ENCODE assay signal across 9 cellular contexts in the genomic region with DNA sequence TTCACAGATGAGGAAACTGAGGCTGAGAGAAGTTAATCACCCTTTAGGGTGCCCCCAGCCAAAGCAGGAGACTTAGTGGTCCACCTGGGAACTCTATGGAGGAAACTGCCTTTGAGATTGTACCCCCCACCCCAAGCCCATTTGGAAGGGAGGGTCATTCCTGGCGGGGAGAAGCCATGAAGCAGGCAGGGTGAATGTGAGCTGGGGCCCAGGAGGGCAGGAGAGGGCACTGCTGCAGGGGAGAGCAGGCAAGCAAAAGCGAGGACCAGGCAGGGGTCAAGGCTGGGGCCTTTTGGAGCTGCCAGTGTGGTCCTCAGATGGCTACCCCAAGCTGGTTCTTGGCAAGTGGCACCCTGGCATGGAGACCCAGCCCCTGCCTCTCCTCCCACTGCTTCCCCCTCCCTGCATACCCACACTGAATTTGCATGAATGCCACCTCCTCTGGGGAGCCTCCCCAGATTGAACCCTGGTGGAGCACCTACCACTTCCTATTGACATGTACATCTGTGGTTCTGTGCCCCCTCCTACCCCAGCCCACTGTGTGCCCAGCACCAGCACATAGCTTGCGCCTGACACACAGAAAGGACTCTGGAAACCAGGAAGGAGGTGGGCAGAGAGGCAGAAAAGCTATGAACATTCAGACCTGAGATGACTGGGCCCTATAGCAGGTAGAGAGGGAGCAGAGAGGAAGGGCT. TPM values are rescaled to one million over a fixed set of nuclear protein-coding genes. Genes with fewer than 3 reads are reported as not detected.
A peak's percentile ranks its signal among the peaks of the same experiment; 100 is the strongest.
DNase-seq lines count a peak whose midpoint lies in the region; ATAC-seq and TF ChIP-seq lines count a peak whose summit lies in the region.
"Had no signal": no experiment of that assay in that cellular context is flagged by ENCODE, and none has a peak within 500 bp of the region (broad histone marks: within the 10 kb centered on the region; RNA-seq: fewer than 3 reads in every experiment).

No MANE protein-coding gene starts in this region.

- peaks cover 69% of the 10 kb centered on the region for H3K4me1 Mint-ChIP-seq in activated T-cell treated with anti-CD3 and anti-CD28 coated beads, Interleukin-2, amount 50 U/mL, for 72 hours (ENCODE audit: low read depth)

- H3F3A ChIP-seq in GM23248 (ENCODE audit: insufficient read depth) = no peaks in the 10 kb centered on the region; the same call in 1 of the 2 replicates

- TF ChIP-seq CTCF in liver (IDR thresholded peaks at IDR 0.05; ENCODE audit: low read depth, low read length, missing input control) = no peak
- no peak for TF ChIP-seq CTCF in transverse colon (IDR thresholded peaks at IDR 0.05)

- H3K36me3 ChIP-seq in liver (ENCODE audit: control insufficient read depth in 4 of 4, insufficient read depth in 3 of 4, low read depth in 1 of 4, low read length in 3 of 4) (no peaks in the 10 kb centered on the region), transverse colon (no peaks in the 10 kb centered on the region), GM23248 (ENCODE audit: low read depth) (no peaks in the 10 kb centered on the region)

- peak overlapping the region; percentile 91 for H3K27ac Mint-ChIP-seq in activated T-cell treated with anti-CD3 and anti-CD28 coated beads, Interleukin-2, amount 50 U/mL, for 72 hours

- no peaks in the 10 kb centered on the region for H3K9me3 ChIP-seq in liver (ENCODE audit: control insufficient read depth in 4 of 4, low read length in 3 of 4)
- H3K9me3 ChIP-seq in transverse colon = no peaks in the 10 kb centered on the region
- H3K9me3 ChIP-seq in GM23248 (ENCODE audit: low read depth) = no peaks in the 10 kb centered on the region

- peak overlapping the region; percentile 97 for H3K4me3 Mint-ChIP-seq in activated T-cell treated with anti-CD3 and anti-CD28 coated beads, Interleukin-2, amount 50 U/mL, for 72 hours

- no peak for TF ChIP-seq RAD21 in liver (IDR thresholded peaks at IDR 0.05)

- TF ChIP-seq EP300 in transverse colon (IDR thresholded peaks at IDR 0.05; ENCODE audit: low read depth) = no peak

- H3K9me3 Mint-ChIP-seq in activated T-cell treated with anti-CD3 and anti-CD28 coated beads, Interleukin-2, amount 50 U/mL, for 72 hours = no peaks in the 10 kb centered on the region

- no peaks in the 10 kb centered on the region for H3K27me3 Mint-ChIP-seq in activated T-cell treated with anti-CD3 and anti-CD28 coated beads, Interleukin-2, amount 50 U/mL, for 72 hours (ENCODE audit: low read depth)

- peaks cover 3 to 44% (median 14%) of the 10 kb centered on the region in 4 donors for H3K4me1 ChIP-seq in liver (ENCODE audit: control insufficient read depth in 4 of 4, insufficient read depth in 4 of 4, low read length in 3 of 4)
- H3K4me1 ChIP-seq in transverse colon = peaks cover 19 to 72% (median 50%) of the 10 kb centered on the region in 4 donors
- H3K4me1 ChIP-seq in GM23248 (ENCODE audit: insufficient read depth) = 0 out of 2 replicates have a peak, but pooled peaks cover 3% of the 10 kb centered on the region

- H4K20me1 ChIP-seq in GM23248 (ENCODE audit: insufficient read depth) = no peaks in the 10 kb centered on the region

- peaks cover 1 to 7% of the 10 kb centered on the region in 2 donors for H3K36me3 Mint-ChIP-seq in activated T-cell treated with anti-CD3 and anti-CD28 coated beads, Interleukin-2, amount 50 U/mL, for 72 hours (ENCODE audit: insufficient read depth in 2 of 2)

- H3K4me2 ChIP-seq in GM23248 (ENCODE audit: unreplicated experiment) = no peak overlapping the region

- intact Hi-C loops in transverse colon (cut with DNase I; ENCODE audit: low total_unique reads) = no loop called here

- no peak for ATAC-seq in activated T-cell treated with anti-CD3 and anti-CD28 coated beads, Interleukin-2, amount 50 U/mL, for 72 hours (replicated peaks in 1 of 2)
- ATAC-seq in GM19463 (IDR thresholded peaks at IDR 0.05; ENCODE audit: unreplicated experiment) = no peak

- TF ChIP-seq POLR2A in transverse colon (IDR thresholded peaks at IDR 0.05) = no peak

- H3K27me3 ChIP-seq in liver (ENCODE audit: control insufficient read depth in 4 of 4, insufficient read depth in 4 of 4, low read length in 3 of 4) (no peaks in the 10 kb centered on the region), transverse colon (peaks cover 16% of the 10 kb centered on the region), GM23248 (replicated peaks; ENCODE audit: insufficient read depth) (peaks cover 39% of the 10 kb centered on the region)

- in situ Hi-C loops in transverse colon (cut with MboI; ENCODE audit: low pct_ligation_motif_present in 1 of 4, low pct_unique_long_range_greater_than_20kb in 1 of 4, low sequenced_read_pairs in 3 of 4) = no loop called here
- in situ Hi-C loops in GM23248 (cut with MboI) = no loop called here

- no peak overlapping the region for H2AFZ ChIP-seq in GM23248

- H3K9me2 ChIP-seq in GM23248 (ENCODE audit: insufficient read depth) = no peaks in the 10 kb centered on the region

- 87% methylated on average over 3 of the region's 3 CpGs for WGBS in liver
- WGBS in transverse colon (ENCODE audit: low coverage in 1 of 2), 2 donors = 81% methylated on average over 3 of the region's 3 CpGs; no CpG with 5 or more reads in 1 of the 2 donors
- WGBS in GM23248 (ENCODE audit: low coverage in 1 of 2, low lambda C conversion rate in 2 of 2, missing lambda C conversion rate in 2 of 2), 2 experiments = 94 to 95% methylated on average over 3 of the region's 3 CpGs

- H3K4me3 ChIP-seq in liver (ENCODE audit: low read depth in 1 of 3, low read length in 3 of 3) = no peak overlapping the region
- no peak overlapping the region for H3K4me3 ChIP-seq in transverse colon
- H3K4me3 ChIP-seq in GM23248 = no peak overlapping the region

- DNase-seq in activated gamma-delta T cell treated with Interleukin-2 at 50 U/mL for 16 hours = peak; percentile 61
- no peak for DNase-seq in activated gamma-delta T cell (lab: John Stamatoyannopoulos, UW)
- peak; percentile 44 to 49 for DNase-seq in activated T-cell treated with anti-CD3 and anti-CD28 coated beads, Interleukin-2, amount 50 U/mL, for 72 hours
- peak; percentile 50 for DNase-seq in transverse colon
- no peak for DNase-seq in NCI-H2029 (lab: John Stamatoyannopoulos, UW)
- DNase-seq in GM23248 = no peak

- no peaks in the 10 kb centered on the region for H3K79me2 ChIP-seq in GM23248 (ENCODE audit: insufficient read depth)

- H3K27ac ChIP-seq in liver (ENCODE audit: low read depth in 1 of 2, low read length in 2 of 2) (peak overlapping the region; percentile 72 to 80), transverse colon (peak overlapping the region; percentile 88 to 91 (median 90)), GM23248 (no peak overlapping the region)

- peak overlapping the region in 1 of 2 donors; percentile 9 for H3K9ac ChIP-seq in liver (ENCODE audit: low read depth in 1 of 2, low read length in 2 of 2)
- H3K9ac ChIP-seq in GM23248 = no peak overlapping the region

TF ChIP-seq in liver, 16 proteins besides CTCF, POLR2A, EP300 and RAD21 (continues in another document):
- TF ChIP-seq FOXA2 (IDR thresholded peaks at IDR 0.05) (no peak), EGR1 (IDR thresholded peaks at IDR 0.05; ENCODE audit: low read depth in 2 of 2) (no peak), SP1 (IDR thresholded peaks at IDR 0.05) (no peak), HNF4A (conservative IDR thresholded peaks at IDR 0.05) (no peak), NR2F2 (IDR thresholded peaks at IDR 0.05) (no peak), JUND (IDR thresholded peaks at IDR 0.05) (no peak), HNF4G (IDR thresholded peaks at IDR 0.05) (no peak), YY1 (IDR thresholded peaks at IDR 0.05) (no peak), FOXA1 (IDR thresholded peaks at IDR 0.05) (no peak)
- TF ChIP-seq, protein P1, sequence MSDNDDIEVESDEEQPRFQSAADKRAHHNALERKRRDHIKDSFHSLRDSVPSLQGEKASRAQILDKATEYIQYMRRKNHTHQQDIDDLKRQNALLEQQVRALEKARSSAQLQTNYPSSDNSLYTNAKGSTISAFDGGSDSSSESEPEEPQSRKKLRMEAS (IDR thresholded peaks at IDR 0.05) = no peak

RNA-seq across cellular contexts. Expression of a gene that starts 1.0 kb away (rescaled TPM):
- 100 to 1,000 TPM; 129 to 137 TPM for total RNA-seq in activated T-cell treated with anti-CD3 and anti-CD28 coated beads, Interleukin-2, amount 50 U/mL, for 72 hours
- total RNA-seq in liver (10 to 100 TPM; 18.3 to 61.9 TPM), transverse colon (100 to 1,000 TPM in 1 of 4 donors, 10 to 100 TPM in 3; 39.7 to 181 (median 68.0) TPM)
- polyA plus RNA-seq in liver (1 to 10 TPM; 7.7 to 8.4 TPM), GM23248 (2016; fragmentation: Nextera tagmentation; extraction: Ambion mirVana) (0.20 TPM in 1 of 2 replicates, not detected in the other)
- not detected in 2 replicates for total RNA-seq in GM23248 (2014; rRNA removed; shearing (Covaris generic))

RNA-seq across cellular contexts. Expression of a gene that starts 1.0 kb away (rescaled TPM):
- total RNA-seq in activated T-cell treated with anti-CD3 and anti-CD28 coated beads, Interleukin-2, amount 50 U/mL, for 72 hours = 100 to 1,000 TPM; 102 to 124 TPM
- total RNA-seq in liver = 10 to 100 TPM in 1 of 2 donors, 1 to 10 TPM in 1; 7.9 to 14.5 TPM
- 1 to 10 TPM; 1.3 to 2.2 TPM for polyA plus RNA-seq in liver
- 10 to 100 TPM in 2 of 4 donors, 1 to 10 TPM in 2; 1.2 to 40.8 (median 9.8) TPM for total RNA-seq in transverse colon
- not detected in 2 replicates for total RNA-seq in GM23248 (2014; rRNA removed; shearing (Covaris generic))
- 0.09 TPM in 1 of 2 replicates, not detected in the other for polyA plus RNA-seq in GM23248 (2016; fragmentation: Nextera tagmentation; extraction: Ambion mirVana)

RNA-seq across cellular contexts. Expression of a gene that starts 16.7 kb away (rescaled TPM):
- total RNA-seq in activated T-cell treated with anti-CD3 and anti-CD28 coated beads, Interleukin-2, amount 50 U/mL, for 72 hours = under 1 TPM in 1 of 2 donors, not detected in 1; 0.58 TPM
- 10 to 100 TPM in 1 of 2 donors, not detected in 1; 98.3 TPM for total RNA-seq in liver
- not detected for polyA plus RNA-seq in liver
- not detected for total RNA-seq in transverse colon
- total RNA-seq in GM23248 (2014; rRNA removed; shearing (Covaris generic)) = not detected in 2 replicates
- not detected in 2 replicates for polyA plus RNA-seq in GM23248 (2016; fragmentation: Nextera tagmentation; extraction: Ambion mirVana)
- polyA plus RNA-seq: urinary bladder had no signal

RNA-seq across cellular contexts. Expression of a gene that starts 38.8 kb away (rescaled TPM):
- total RNA-seq in activated T-cell treated with anti-CD3 and anti-CD28 coated beads, Interleukin-2, amount 50 U/mL, for 72 hours = 10 to 100 TPM; 87.6 to 92.0 TPM
- total RNA-seq in liver (10 to 100 TPM; 27.9 to 33.6 TPM), transverse colon (100 to 1,000 TPM; 102 to 121 (median 106) TPM)
- polyA plus RNA-seq in liver (10 to 100 TPM; 76.8 to 84.7 TPM), GM23248 (2016; fragmentation: Nextera tagmentation; extraction: Ambion mirVana) (19.3 and 19.9 TPM in 2 replicates)
- 6.2 and 15.4 TPM in 2 replicates for total RNA-seq in GM23248 (2014; rRNA removed; shearing (Covaris generic))

RNA-seq across cellular contexts. Expression of a gene that starts 57.3 kb away (rescaled TPM):
- total RNA-seq in activated T-cell treated with anti-CD3 and anti-CD28 coated beads, Interleukin-2, amount 50 U/mL, for 72 hours = 10 to 100 TPM; 90.6 to 90.9 TPM
- total RNA-seq in liver (10 to 100 TPM in 1 of 2 donors, under 1 TPM in 1; 0.84 to 97.6 TPM), transverse colon (10 to 100 TPM in 1 of 4 donors, 1 to 10 TPM in 3; 7.4 to 27.9 (median 9.4) TPM)
- polyA plus RNA-seq in liver (10 to 100 TPM in 1 of 2 donors, 1 to 10 TPM in 1; 5.9 to 14.2 TPM), GM23248 (2016; fragmentation: Nextera tagmentation; extraction: Ambion mirVana) (79.4 and 83.5 TPM in 2 replicates)
- 58.6 and 84.5 TPM in 2 replicates for total RNA-seq in GM23248 (2014; rRNA removed; shearing (Covaris generic))

Comparison
In these comparisons a context has a peak if more than half of its experiments do, and no peak if none do; other contexts are left out.
1. DNase-seq: peak in activated gamma-delta T cell treated with Interleukin-2 at 50 U/mL for 16 hours (single experiment), activated T-cell treated with anti-CD3 and anti-CD28 coated beads, Interleukin-2, amount 50 U/mL, for 72 hours (2 of 2) and transverse colon (single experiment); none in activated gamma-delta T cell (single experiment), NCI-H2029 (single experiment) and GM23248 (single experiment).
2. RNA of a gene that starts 1.0 kb away (total RNA-seq): 129 to 137 TPM in activated T-cell treated with anti-CD3 and anti-CD28 coated beads, Interleukin-2, amount 50 U/mL, for 72 hours, 39.7 to 181 TPM in transverse colon and 18.3 to 61.9 TPM in liver; not detected in GM23248; every median in the first group is over 10 times any median in the second.